Comparison of ENCODE assay signal across 1 cellular context in genomic region chr10:114682121-114682520, GRCh38.
TF ChIP-seq lines count a peak whose summit lies in the region.

No MANE protein-coding gene starts in this region.

TF ChIP-seq in SK-N-SH treated with all-trans-retinoic acid at 6 μM for 48 hours, 23 proteins besides CTCF, POLR2A, EP300 and RAD21 (continued from another document):
- TF ChIP-seq, protein P1, sequence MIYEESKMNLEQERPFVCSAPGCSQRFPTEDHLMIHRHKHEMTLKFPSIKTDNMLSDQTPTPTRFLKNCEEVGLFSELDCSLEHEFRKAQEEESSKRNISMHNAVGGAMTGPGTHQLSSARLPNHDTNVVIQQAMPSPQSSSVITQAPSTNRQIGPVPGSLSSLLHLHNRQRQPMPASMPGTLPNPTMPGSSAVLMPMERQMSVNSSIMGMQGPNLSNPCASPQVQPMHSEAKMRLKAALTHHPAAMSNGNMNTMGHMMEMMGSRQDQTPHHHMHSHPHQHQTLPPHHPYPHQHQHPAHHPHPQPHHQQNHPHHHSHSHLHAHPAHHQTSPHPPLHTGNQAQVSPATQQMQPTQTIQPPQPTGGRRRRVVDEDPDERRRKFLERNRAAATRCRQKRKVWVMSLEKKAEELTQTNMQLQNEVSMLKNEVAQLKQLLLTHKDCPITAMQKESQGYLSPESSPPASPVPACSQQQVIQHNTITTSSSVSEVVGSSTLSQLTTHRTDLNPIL (CRISPR knock-in tag; IDR thresholded peaks at IDR 0.05; ENCODE audit: low read depth): no peak
- TF ChIP-seq ZFP3 (CRISPR knock-in tag; IDR thresholded peaks at IDR 0.05): no peak
- TF ChIP-seq ZFP30 (CRISPR knock-in tag; IDR thresholded peaks at IDR 0.05): no peak
- TF ChIP-seq ARNTL (CRISPR knock-in tag; IDR thresholded peaks at IDR 0.05; ENCODE audit: borderline replicate concordance, low read depth): no peak
- TF ChIP-seq ISL1 (CRISPR knock-in tag; IDR thresholded peaks at IDR 0.05): no peak
- TF ChIP-seq, protein P2, sequence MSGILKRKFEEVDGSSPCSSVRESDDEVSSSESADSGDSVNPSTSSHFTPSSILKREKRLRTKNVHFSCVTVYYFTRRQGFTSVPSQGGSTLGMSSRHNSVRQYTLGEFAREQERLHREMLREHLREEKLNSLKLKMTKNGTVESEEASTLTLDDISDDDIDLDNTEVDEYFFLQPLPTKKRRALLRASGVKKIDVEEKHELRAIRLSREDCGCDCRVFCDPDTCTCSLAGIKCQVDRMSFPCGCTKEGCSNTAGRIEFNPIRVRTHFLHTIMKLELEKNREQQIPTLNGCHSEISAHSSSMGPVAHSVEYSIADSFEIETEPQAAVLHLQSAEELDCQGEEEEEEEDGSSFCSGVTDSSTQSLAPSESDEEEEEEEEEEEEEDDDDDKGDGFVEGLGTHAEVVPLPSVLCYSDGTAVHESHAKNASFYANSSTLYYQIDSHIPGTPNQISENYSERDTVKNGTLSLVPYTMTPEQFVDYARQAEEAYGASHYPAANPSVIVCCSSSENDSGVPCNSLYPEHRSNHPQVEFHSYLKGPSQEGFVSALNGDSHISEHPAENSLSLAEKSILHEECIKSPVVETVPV (CRISPR knock-in tag; IDR thresholded peaks at IDR 0.05): no peak
- no peak for TF ChIP-seq BACH2 (CRISPR knock-in tag; IDR thresholded peaks at IDR 0.05; ENCODE audit: borderline replicate concordance)
- no peak for TF ChIP-seq TOX (CRISPR knock-in tag; IDR thresholded peaks at IDR 0.05; ENCODE audit: borderline replicate concordance)
